In genomic region chr11:122754553-122755322, GRCh38 we compare ENCODE assay signal across 8 cellular contexts.
DNase-seq lines count a peak whose midpoint lies in the region; ATAC-seq and TF ChIP-seq lines count a peak whose summit lies in the region.

No MANE protein-coding gene starts in this region.

- no peaks in the 10 kb centered on the region for H3K9me3 Mint-ChIP-seq in endothelial cell (ENCODE audit: unreplicated experiment)

- H3K4me3 Mint-ChIP-seq in endothelial cell (ENCODE audit: unreplicated experiment), result no peak overlapping the region

- POLR2A ChIA-PET in HEK293T (lab: Yijun Ruan, JAX), result no interaction called here

- H3K36me3 ChIP-seq in SU-DHL-6 (ENCODE audit: low read length), result no peaks in the 10 kb centered on the region

- no peak for ATAC-seq in HG03139 (IDR thresholded peaks at IDR 0.05; ENCODE audit: unreplicated experiment)

- H4K20me1 ChIP-seq in SU-DHL-6 (ENCODE audit: low read depth, low read length), result no peaks in the 10 kb centered on the region

- no peaks in the 10 kb centered on the region for H3K36me3 Mint-ChIP-seq in endothelial cell (ENCODE audit: low read depth, unreplicated experiment)

- H2AFZ ChIP-seq in SU-DHL-6 (ENCODE audit: low read depth, low read length, severe bottlenecking), result no peak overlapping the region

- CTCF ChIA-PET in HEK293T (lab: Yijun Ruan, JAX), result interaction anchor here (0.8 to 1.5 kb wide), 4 partner anchors 9 to 126 kb away, joined by 3 to 4 read pairs (median 3); no protein-coding TSS in a partner anchor

- H3K9ac ChIP-seq in SU-DHL-6 (ENCODE audit: low read length), result no peak overlapping the region

- DNase-seq in EH (ENCODE audit: low read depth) (peak; percentile 49), HEK293T (ENCODE audit: extremely low spot score) (peak; percentile 57), endothelial cell (ENCODE audit: low spot score) (peak; percentile 27), RKO (ENCODE audit: low spot score) (no peak), inferior parietal cortex (ENCODE audit: extremely low spot score) (no peak)
- DNase-seq in stimulated activated CD4-positive, alpha-beta T cell treated with anti-CD3 and anti-CD28 coated beads, Interleukin-4, amount 100 ng/mL, for 24 hours, result peak; percentile 46

- no peaks in the 10 kb centered on the region for H3K9me2 ChIP-seq in SU-DHL-6 (replicated peaks; ENCODE audit: insufficient read depth, low read length)

- peaks cover 40% of the 10 kb centered on the region for H3K4me1 Mint-ChIP-seq in endothelial cell (ENCODE audit: unreplicated experiment)

- no peak overlapping the region for H3K27ac ChIP-seq in SU-DHL-6 (ENCODE audit: low read depth, low read length)

- H3K4me3 ChIP-seq in SU-DHL-6 (ENCODE audit: insufficient read depth, low read length, poor library complexity, severe bottlenecking), result no peak overlapping the region

- H3K9me3 ChIP-seq in SU-DHL-6 (ENCODE audit: insufficient read depth, low read length), result no peaks in the 10 kb centered on the region

- H3K79me2 ChIP-seq in SU-DHL-6 (ENCODE audit: insufficient read depth, low read length), result no peaks in the 10 kb centered on the region

- peak; percentile 48 for TF ChIP-seq CTCF in SU-DHL-6 (IDR thresholded peaks at IDR 0.05; ENCODE audit: insufficient read depth, low read length, poor library complexity, severe bottlenecking)
- TF ChIP-seq CTCF in endothelial cell (IDR thresholded peaks at IDR 0.05; ENCODE audit: unreplicated experiment), result peak; percentile 61

- no peaks in the 10 kb centered on the region for H3F3A ChIP-seq in SU-DHL-6 (ENCODE audit: insufficient read depth)

- H3K27ac Mint-ChIP-seq in endothelial cell (ENCODE audit: unreplicated experiment), result peak overlapping the region; percentile 43

- no peaks in the 10 kb centered on the region for H3K27me3 Mint-ChIP-seq in endothelial cell (ENCODE audit: unreplicated experiment)

- H3K27me3 ChIP-seq in SU-DHL-6 (ENCODE audit: low read length), result no peaks in the 10 kb centered on the region

- H3K4me2 ChIP-seq in SU-DHL-6 (ENCODE audit: low read depth, low read length, poor library complexity, severe bottlenecking), result no peak overlapping the region

TF ChIP-seq in HEK293T, 16 proteins besides CTCF, POLR2A, EP300 and RAD21:
- TF ChIP-seq CTBP1 (IDR thresholded peaks at IDR 0.05; ENCODE audit: borderline replicate concordance) (no peak), ELF4 (IDR thresholded peaks at IDR 0.05) (no peak), SUZ12 (IDR thresholded peaks at IDR 0.05) (no peak), FOXA1 (IDR thresholded peaks at IDR 0.05) (no peak), NFRKB (IDR thresholded peaks at IDR 0.05) (no peak), ZNF384 (IDR thresholded peaks at IDR 0.05) (no peak), SP1 (IDR thresholded peaks at IDR 0.05) (no peak), BHLHE40 (IDR thresholded peaks at IDR 0.05; ENCODE audit: borderline replicate concordance) (no peak), FOXK2 (IDR thresholded peaks at IDR 0.05) (no peak), PKNOX1 (IDR thresholded peaks at IDR 0.05) (no peak)
TF ChIP-seq in HEK293T: peak in this region for 0.

Comparison
In these comparisons a context has a peak if more than half of its experiments do, and no peak if none do; other contexts are left out.
1. DNase-seq: peak in EH (single experiment), HEK293T (single experiment), endothelial cell (single experiment) and stimulated activated CD4-positive, alpha-beta T cell treated with anti-CD3 and anti-CD28 coated beads, Interleukin-4, amount 100 ng/mL, for 24 hours (single experiment); none in RKO (single experiment) and inferior parietal cortex (single experiment).